Comparison of ENCODE assay signal across 2 cellular contexts in the genomic region with DNA sequence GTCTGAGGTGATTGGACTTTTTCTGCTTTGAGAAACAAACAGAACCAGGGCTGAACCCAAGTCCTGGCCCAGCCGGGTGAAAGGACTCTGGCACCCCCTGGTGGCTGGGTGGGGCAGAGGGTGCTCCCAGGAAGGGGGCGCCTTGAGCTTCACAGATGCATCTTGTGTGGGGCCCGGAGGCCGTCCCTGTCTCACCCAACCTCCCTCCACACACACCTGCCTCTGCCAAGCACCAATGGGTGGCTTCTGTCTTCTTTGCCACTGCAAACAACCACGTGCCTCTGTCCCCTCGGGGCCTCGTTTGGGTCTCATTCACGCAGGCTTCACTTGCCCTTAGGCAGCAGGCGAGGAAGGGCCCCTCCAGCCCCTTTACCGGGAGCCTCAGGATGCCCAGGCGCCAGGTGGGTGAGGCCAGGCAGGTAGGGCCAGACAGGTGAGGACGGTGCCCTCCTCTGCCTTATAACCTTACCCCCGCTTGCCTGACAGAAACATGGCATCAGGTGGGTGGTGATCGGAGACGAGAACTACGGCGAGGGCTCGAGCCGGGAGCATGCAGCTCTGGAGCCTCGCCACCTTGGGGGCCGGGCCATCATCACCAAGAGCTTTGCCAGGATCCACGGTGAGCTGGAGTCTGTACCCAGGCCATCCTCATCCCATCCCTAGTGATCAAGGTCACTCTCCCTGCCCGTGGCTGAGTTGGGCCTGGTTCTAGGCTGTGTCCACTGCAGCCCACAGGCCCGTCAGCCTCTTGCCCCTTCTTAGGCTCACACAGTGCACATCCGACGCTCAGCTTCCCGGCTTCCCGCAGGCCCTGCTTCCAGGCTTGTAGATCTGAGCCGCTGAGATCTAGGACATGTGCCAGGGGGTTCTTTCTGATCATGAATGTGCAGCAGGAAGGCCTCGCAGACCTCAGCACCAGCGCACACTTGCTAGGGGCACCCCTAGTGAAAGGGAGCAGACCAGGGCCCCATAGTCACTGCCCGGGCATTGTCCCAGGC.
TF ChIP-seq lines count a peak whose summit lies in the region.

No MANE protein-coding gene starts in this region.

TF ChIP-seq in WTC11, 78 proteins besides CTCF, POLR2A, EP300 and RAD21:
- TF ChIP-seq GRHL2 (CRISPR knock-in tag; IDR thresholded peaks at IDR 0.05; ENCODE audit: insufficient replicate concordance, severe bottlenecking) (no peak), NFE2L1 (CRISPR knock-in tag; IDR thresholded peaks at IDR 0.05) (no peak), ZNF671 (CRISPR knock-in tag; IDR thresholded peaks at IDR 0.05) (no peak), IRF2 (CRISPR knock-in tag; IDR thresholded peaks at IDR 0.05; ENCODE audit: borderline replicate concordance, low read depth) (no peak), ZNF219 (CRISPR knock-in tag; IDR thresholded peaks at IDR 0.05; ENCODE audit: borderline replicate concordance) (no peak), FOXK1 (CRISPR knock-in tag; IDR thresholded peaks at IDR 0.05) (no peak), CBFB (CRISPR knock-in tag; IDR thresholded peaks at IDR 0.05; ENCODE audit: low read depth) (0 out of 2 replicates have a peak, but pooled peaks have one; percentile 16), ZNF121 (CRISPR knock-in tag; IDR thresholded peaks at IDR 0.05) (no peak)
- TF ChIP-seq, protein P1, sequence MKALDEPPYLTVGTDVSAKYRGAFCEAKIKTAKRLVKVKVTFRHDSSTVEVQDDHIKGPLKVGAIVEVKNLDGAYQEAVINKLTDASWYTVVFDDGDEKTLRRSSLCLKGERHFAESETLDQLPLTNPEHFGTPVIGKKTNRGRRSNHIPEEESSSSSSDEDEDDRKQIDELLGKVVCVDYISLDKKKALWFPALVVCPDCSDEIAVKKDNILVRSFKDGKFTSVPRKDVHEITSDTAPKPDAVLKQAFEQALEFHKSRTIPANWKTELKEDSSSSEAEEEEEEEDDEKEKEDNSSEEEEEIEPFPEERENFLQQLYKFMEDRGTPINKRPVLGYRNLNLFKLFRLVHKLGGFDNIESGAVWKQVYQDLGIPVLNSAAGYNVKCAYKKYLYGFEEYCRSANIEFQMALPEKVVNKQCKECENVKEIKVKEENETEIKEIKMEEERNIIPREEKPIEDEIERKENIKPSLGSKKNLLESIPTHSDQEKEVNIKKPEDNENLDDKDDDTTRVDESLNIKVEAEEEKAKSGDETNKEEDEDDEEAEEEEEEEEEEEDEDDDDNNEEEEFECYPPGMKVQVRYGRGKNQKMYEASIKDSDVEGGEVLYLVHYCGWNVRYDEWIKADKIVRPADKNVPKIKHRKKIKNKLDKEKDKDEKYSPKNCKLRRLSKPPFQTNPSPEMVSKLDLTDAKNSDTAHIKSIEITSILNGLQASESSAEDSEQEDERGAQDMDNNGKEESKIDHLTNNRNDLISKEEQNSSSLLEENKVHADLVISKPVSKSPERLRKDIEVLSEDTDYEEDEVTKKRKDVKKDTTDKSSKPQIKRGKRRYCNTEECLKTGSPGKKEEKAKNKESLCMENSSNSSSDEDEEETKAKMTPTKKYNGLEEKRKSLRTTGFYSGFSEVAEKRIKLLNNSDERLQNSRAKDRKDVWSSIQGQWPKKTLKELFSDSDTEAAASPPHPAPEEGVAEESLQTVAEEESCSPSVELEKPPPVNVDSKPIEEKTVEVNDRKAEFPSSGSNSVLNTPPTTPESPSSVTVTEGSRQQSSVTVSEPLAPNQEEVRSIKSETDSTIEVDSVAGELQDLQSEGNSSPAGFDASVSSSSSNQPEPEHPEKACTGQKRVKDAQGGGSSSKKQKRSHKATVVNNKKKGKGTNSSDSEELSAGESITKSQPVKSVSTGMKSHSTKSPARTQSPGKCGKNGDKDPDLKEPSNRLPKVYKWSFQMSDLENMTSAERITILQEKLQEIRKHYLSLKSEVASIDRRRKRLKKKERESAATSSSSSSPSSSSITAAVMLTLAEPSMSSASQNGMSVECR (CRISPR knock-in tag; IDR thresholded peaks at IDR 0.05; ENCODE audit: borderline replicate concordance): no peak
- TF ChIP-seq, protein P2, sequence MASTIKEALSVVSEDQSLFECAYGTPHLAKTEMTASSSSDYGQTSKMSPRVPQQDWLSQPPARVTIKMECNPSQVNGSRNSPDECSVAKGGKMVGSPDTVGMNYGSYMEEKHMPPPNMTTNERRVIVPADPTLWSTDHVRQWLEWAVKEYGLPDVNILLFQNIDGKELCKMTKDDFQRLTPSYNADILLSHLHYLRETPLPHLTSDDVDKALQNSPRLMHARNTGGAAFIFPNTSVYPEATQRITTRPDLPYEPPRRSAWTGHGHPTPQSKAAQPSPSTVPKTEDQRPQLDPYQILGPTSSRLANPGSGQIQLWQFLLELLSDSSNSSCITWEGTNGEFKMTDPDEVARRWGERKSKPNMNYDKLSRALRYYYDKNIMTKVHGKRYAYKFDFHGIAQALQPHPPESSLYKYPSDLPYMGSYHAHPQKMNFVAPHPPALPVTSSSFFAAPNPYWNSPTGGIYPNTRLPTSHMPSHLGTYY (CRISPR knock-in tag; IDR thresholded peaks at IDR 0.05): 0 out of 2 replicates have a peak, but pooled peaks have one; percentile 17
- TF ChIP-seq, protein P3, sequence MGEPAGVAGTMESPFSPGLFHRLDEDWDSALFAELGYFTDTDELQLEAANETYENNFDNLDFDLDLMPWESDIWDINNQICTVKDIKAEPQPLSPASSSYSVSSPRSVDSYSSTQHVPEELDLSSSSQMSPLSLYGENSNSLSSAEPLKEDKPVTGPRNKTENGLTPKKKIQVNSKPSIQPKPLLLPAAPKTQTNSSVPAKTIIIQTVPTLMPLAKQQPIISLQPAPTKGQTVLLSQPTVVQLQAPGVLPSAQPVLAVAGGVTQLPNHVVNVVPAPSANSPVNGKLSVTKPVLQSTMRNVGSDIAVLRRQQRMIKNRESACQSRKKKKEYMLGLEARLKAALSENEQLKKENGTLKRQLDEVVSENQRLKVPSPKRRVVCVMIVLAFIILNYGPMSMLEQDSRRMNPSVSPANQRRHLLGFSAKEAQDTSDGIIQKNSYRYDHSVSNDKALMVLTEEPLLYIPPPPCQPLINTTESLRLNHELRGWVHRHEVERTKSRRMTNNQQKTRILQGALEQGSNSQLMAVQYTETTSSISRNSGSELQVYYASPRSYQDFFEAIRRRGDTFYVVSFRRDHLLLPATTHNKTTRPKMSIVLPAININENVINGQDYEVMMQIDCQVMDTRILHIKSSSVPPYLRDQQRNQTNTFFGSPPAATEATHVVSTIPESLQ (CRISPR knock-in tag; IDR thresholded peaks at IDR 0.05): no peak
- TF ChIP-seq, protein P4, sequence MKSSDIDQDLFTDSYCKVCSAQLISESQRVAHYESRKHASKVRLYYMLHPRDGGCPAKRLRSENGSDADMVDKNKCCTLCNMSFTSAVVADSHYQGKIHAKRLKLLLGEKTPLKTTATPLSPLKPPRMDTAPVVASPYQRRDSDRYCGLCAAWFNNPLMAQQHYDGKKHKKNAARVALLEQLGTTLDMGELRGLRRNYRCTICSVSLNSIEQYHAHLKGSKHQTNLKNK (CRISPR knock-in tag; IDR thresholded peaks at IDR 0.05): no peak

TF ChIP-seq in HepG2, 621 proteins besides CTCF, POLR2A, EP300 and RAD21 (continues in another document):
- TF ChIP-seq, protein P5, sequence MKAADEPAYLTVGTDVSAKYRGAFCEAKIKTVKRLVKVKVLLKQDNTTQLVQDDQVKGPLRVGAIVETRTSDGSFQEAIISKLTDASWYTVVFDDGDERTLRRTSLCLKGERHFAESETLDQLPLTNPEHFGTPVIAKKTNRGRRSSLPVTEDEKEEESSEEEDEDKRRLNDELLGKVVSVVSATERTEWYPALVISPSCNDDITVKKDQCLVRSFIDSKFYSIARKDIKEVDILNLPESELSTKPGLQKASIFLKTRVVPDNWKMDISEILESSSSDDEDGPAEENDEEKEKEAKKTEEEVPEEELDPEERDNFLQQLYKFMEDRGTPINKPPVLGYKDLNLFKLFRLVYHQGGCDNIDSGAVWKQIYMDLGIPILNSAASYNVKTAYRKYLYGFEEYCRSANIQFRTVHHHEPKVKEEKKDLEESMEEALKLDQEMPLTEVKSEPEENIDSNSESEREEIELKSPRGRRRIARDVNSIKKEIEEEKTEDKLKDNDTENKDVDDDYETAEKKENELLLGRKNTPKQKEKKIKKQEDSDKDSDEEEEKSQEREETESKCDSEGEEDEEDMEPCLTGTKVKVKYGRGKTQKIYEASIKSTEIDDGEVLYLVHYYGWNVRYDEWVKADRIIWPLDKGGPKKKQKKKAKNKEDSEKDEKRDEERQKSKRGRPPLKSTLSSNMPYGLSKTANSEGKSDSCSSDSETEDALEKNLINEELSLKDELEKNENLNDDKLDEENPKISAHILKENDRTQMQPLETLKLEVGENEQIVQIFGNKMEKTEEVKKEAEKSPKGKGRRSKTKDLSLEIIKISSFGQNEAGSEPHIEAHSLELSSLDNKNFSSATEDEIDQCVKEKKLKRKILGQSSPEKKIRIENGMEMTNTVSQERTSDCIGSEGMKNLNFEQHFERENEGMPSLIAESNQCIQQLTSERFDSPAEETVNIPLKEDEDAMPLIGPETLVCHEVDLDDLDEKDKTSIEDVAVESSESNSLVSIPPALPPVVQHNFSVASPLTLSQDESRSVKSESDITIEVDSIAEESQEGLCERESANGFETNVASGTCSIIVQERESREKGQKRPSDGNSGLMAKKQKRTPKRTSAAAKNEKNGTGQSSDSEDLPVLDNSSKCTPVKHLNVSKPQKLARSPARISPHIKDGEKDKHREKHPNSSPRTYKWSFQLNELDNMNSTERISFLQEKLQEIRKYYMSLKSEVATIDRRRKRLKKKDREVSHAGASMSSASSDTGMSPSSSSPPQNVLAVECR (CRISPR knock-in tag; IDR thresholded peaks at IDR 0.05; ENCODE audit: borderline replicate concordance): 0 out of 2 replicates have a peak, but pooled peaks have one; percentile 5
- TF ChIP-seq, protein P6, sequence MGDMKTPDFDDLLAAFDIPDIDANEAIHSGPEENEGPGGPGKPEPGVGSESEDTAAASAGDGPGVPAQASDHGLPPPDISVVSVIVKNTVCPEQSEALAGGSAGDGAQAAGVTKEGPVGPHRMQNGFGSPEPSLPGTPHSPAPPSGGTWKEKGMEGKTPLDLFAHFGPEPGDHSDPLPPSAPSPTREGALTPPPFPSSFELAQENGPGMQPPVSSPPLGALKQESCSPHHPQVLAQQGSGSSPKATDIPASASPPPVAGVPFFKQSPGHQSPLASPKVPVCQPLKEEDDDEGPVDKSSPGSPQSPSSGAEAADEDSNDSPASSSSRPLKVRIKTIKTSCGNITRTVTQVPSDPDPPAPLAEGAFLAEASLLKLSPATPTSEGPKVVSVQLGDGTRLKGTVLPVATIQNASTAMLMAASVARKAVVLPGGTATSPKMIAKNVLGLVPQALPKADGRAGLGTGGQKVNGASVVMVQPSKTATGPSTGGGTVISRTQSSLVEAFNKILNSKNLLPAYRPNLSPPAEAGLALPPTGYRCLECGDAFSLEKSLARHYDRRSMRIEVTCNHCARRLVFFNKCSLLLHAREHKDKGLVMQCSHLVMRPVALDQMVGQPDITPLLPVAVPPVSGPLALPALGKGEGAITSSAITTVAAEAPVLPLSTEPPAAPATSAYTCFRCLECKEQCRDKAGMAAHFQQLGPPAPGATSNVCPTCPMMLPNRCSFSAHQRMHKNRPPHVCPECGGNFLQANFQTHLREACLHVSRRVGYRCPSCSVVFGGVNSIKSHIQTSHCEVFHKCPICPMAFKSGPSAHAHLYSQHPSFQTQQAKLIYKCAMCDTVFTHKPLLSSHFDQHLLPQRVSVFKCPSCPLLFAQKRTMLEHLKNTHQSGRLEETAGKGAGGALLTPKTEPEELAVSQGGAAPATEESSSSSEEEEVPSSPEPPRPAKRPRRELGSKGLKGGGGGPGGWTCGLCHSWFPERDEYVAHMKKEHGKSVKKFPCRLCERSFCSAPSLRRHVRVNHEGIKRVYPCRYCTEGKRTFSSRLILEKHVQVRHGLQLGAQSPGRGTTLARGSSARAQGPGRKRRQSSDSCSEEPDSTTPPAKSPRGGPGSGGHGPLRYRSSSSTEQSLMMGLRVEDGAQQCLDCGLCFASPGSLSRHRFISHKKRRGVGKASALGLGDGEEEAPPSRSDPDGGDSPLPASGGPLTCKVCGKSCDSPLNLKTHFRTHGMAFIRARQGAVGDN (CRISPR knock-in tag; IDR thresholded peaks at IDR 0.05): no peak
- TF ChIP-seq, protein P7, sequence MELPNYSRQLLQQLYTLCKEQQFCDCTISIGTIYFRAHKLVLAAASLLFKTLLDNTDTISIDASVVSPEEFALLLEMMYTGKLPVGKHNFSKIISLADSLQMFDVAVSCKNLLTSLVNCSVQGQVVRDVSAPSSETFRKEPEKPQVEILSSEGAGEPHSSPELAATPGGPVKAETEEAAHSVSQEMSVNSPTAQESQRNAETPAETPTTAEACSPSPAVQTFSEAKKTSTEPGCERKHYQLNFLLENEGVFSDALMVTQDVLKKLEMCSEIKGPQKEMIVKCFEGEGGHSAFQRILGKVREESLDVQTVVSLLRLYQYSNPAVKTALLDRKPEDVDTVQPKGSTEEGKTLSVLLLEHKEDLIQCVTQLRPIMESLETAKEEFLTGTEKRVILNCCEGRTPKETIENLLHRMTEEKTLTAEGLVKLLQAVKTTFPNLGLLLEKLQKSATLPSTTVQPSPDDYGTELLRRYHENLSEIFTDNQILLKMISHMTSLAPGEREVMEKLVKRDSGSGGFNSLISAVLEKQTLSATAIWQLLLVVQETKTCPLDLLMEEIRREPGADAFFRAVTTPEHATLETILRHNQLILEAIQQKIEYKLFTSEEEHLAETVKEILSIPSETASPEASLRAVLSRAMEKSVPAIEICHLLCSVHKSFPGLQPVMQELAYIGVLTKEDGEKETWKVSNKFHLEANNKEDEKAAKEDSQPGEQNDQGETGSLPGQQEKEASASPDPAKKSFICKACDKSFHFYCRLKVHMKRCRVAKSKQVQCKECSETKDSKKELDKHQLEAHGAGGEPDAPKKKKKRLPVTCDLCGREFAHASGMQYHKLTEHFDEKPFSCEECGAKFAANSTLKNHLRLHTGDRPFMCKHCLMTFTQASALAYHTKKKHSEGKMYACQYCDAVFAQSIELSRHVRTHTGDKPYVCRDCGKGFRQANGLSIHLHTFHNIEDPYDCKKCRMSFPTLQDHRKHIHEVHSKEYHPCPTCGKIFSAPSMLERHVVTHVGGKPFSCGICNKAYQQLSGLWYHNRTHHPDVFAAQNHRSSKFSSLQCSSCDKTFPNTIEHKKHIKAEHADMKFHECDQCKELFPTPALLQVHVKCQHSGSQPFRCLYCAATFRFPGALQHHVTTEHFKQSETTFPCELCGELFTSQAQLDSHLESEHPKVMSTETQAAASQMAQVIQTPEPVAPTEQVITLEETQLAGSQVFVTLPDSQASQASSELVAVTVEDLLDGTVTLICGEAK (IDR thresholded peaks at IDR 0.05): no peak
- TF ChIP-seq, protein P7 (CRISPR knock-in tag; IDR thresholded peaks at IDR 0.05): 0 out of 2 replicates have a peak, but pooled peaks have one; percentile 22
- TF ChIP-seq ZNF432 (CRISPR knock-in tag; IDR thresholded peaks at IDR 0.05; ENCODE audit: borderline replicate concordance): no peak
